ENCODE assay signal across 25 cellular contexts in genomic region chr4:33959519-33959918, GRCh38.
DNase-seq lines count a peak whose midpoint lies in the region; ATAC-seq and TF ChIP-seq lines count a peak whose summit lies in the region.
"Had no signal": no experiment of that assay in that cellular context is flagged by ENCODE, and none has a peak within 500 bp of the region (broad histone marks: within the 10 kb centered on the region; RNA-seq: fewer than 3 reads in every experiment).

No MANE protein-coding gene starts in this region.

- no peaks in the 10 kb centered on the region for H3K4me1 ChIP-seq in heart left ventricle
- H3K4me1 ChIP-seq: body of pancreas, esophagus squamous epithelium, testis had no signal

- intact Hi-C loops in heart left ventricle (cut with DNase I), result no loop called here

- H3K27ac ChIP-seq in heart left ventricle, result no peak overlapping the region
- H3K27ac ChIP-seq: 22Rv1, body of pancreas, esophagus squamous epithelium, neutrophil, skin epidermis, testis had no signal

- H3K9me3 ChIP-seq in heart left ventricle, result peaks cover 0 to 8% (median 0%) of the 10 kb centered on the region in 12 donors
- H3K9me3 ChIP-seq: body of pancreas, esophagus squamous epithelium, neutrophil, testis had no signal

- H3K36me3 ChIP-seq in heart left ventricle, result no peaks in the 10 kb centered on the region
- H3K36me3 ChIP-seq: esophagus squamous epithelium, neutrophil had no signal

- H3K4me3 ChIP-seq in heart left ventricle, result no peak overlapping the region
- H3K4me3 ChIP-seq: body of pancreas, esophagus squamous epithelium, K562, skin epidermis, testis had no signal

- WGBS in heart left ventricle, 4 donors, result 75 to 86% (median 79%) methylated on average over 4 of the region's 4 CpGs

- no peak for TF ChIP-seq POLR2A in heart left ventricle (IDR thresholded peaks at IDR 0.05)

- DNase-seq in DMS 273 (lab: John Stamatoyannopoulos, UW; ENCODE audit: unreplicated experiment) (peak; percentile 5), DMS 273 treated with DMSO at 0.1 percent for 48 hours (lab: John Stamatoyannopoulos, UW) (no peak), NCI-H1105 (lab: John Stamatoyannopoulos, UW) (peak; percentile 67), SW480 (ENCODE audit: low spot score) (peak; percentile 6), myocyte (ENCODE audit: low read depth) (peak; percentile 55), NCI-H510A treated with DMSO at 0.1 percent for 48 hours (lab: John Stamatoyannopoulos, UW) (no peak), heart left ventricle (no peak), NCI-H2171 (lab: John Stamatoyannopoulos, UW) (no peak)
- DNase-seq: activated B cell treated with CpG ODN at 0.5 μM for 24 hours; activated CD4-positive, alpha-beta T cell treated with anti-CD3 and anti-CD28 coated beads, Interleukin-2, amount 50 U/mL, for 4 hours; activated CD8-positive, alpha-beta memory T cell treated with anti-CD3 and anti-CD28 coated beads, Interleukin-2, amount 50 U/mL, for 4 hours; body of pancreas; DMS79; esophagus squamous epithelium; glutamatergic neuron; H7; NCI-H226; T1000; testis had no signal

- no peak for ATAC-seq in heart left ventricle
- ATAC-seq: activated T-helper 17 cell treated with anti-CD3 and anti-CD28 coated beads, Interleukin-2, amount 50 U/mL, for 72 hours; body of pancreas; K562; stimulated activated memory B cell treated with anti-CD40 and anti-IgM and Interleukin-4, amounts not matched to agents 10 μg/mL and 1 μg/mL and 100 μg/mL, for 72 hours had no signal

- H3K27me3 ChIP-seq in heart left ventricle, result no peaks in the 10 kb centered on the region
- H3K27me3 ChIP-seq: body of pancreas, esophagus squamous epithelium, neutrophil, testis had no signal

- no peak for TF ChIP-seq CTCF in heart left ventricle (IDR thresholded peaks at IDR 0.05)

Comparison
In these comparisons a context has a peak if more than half of its experiments do, and no peak if none do; other contexts are left out.
1. DNase-seq: peak in DMS 273 (single experiment), NCI-H1105 (single experiment), SW480 (single experiment) and myocyte (single experiment); none in DMS 273 treated with DMSO at 0.1 percent for 48 hours (single experiment), NCI-H510A treated with DMSO at 0.1 percent for 48 hours (single experiment), heart left ventricle (0 of 5) and NCI-H2171 (single experiment).